In genomic region chr22:29306175-29306829, GRCh38 we compare ENCODE assay signal across 7 cellular contexts. TPM values are rescaled to one million over a fixed set of nuclear protein-coding genes. Genes with fewer than 3 reads are reported as not detected.
DNase-seq lines count a peak whose midpoint lies in the region; ATAC-seq and TF ChIP-seq lines count a peak whose summit lies in the region.

Gene GAS2L1 (plus strand): TSS chr22:29306650. CDS start chr22:29308106, 1,456 bp downstream.

- peak; percentile 27 for DNase-seq in GF-D8 (lab: John Stamatoyannopoulos, UW)
- no peak for DNase-seq in LNCaP clone FGC (ENCODE audit: low read depth)
- DNase-seq in T-helper 17 cell, result peak in 1 of 3 donors; percentile 20
- DNase-seq in central memory CD8-positive, alpha-beta T cell (ENCODE audit: low spot score in 2 of 2), result no peak
- peak; percentile 64 for DNase-seq in inferior parietal cortex (ENCODE audit: extremely low spot score)

- H3K27ac Mint-ChIP-seq in T-helper 17 cell, result peak within 1 kb of the TSS; percentile 80
- peak within 1 kb of the TSS; percentile 74 for H3K27ac Mint-ChIP-seq in central memory CD8-positive, alpha-beta T cell (ENCODE audit: low read depth)

- H3K9me3 ChIP-seq in T-helper 17 cell (ENCODE audit: control insufficient read depth, low read length, poor library complexity, severe bottlenecking) (no peaks in the 10 kb centered on the region), skeletal muscle satellite cell (replicated peaks; ENCODE audit: low read length) (no peaks in the 10 kb centered on the region)

- ATAC-seq in T-helper 17 cell (peak; percentile 55), HG03571 (IDR thresholded peaks at IDR 0.05; ENCODE audit: unreplicated experiment) (no peak)
- ATAC-seq in central memory CD8-positive, alpha-beta T cell (replicated peaks; ENCODE audit: extremely low read depth, poor library complexity, severe bottlenecking), result peak; percentile 27

- H3K27me3 Mint-ChIP-seq in T-helper 17 cell, result no peaks in the 10 kb centered on the region
- H3K27me3 Mint-ChIP-seq in central memory CD8-positive, alpha-beta T cell, result peaks cover 14% of the 10 kb centered on the region

- peaks cover 21% of the 10 kb centered on the region for H3K4me1 Mint-ChIP-seq in T-helper 17 cell
- peaks cover 18% of the 10 kb centered on the region for H3K4me1 Mint-ChIP-seq in central memory CD8-positive, alpha-beta T cell

- H3K4me3 ChIP-seq in LNCaP clone FGC (ENCODE audit: low read depth, low read length) (peak within 1 kb of the TSS; percentile 73), skeletal muscle satellite cell (ENCODE audit: low read length) (peak within 1 kb of the TSS; percentile 90)

- H3K36me3 Mint-ChIP-seq in T-helper 17 cell (ENCODE audit: low read depth), result no peaks in the 10 kb centered on the region
- H3K36me3 Mint-ChIP-seq in central memory CD8-positive, alpha-beta T cell (ENCODE audit: insufficient read depth), result peaks cover 11% of the 10 kb centered on the region

- peak within 1 kb of the TSS; percentile 99 for H3K4me2 ChIP-seq in skeletal muscle satellite cell (ENCODE audit: low read length)

- peak within 1 kb of the TSS; percentile 87 for H3K9ac ChIP-seq in skeletal muscle satellite cell (ENCODE audit: low read depth, low read length)

- peaks cover 4% of the 10 kb centered on the region for H3K36me3 ChIP-seq in skeletal muscle satellite cell (ENCODE audit: insufficient read depth, low read length)

- H3K4me3 Mint-ChIP-seq in T-helper 17 cell, result peak within 1 kb of the TSS; percentile 88
- H3K4me3 Mint-ChIP-seq in central memory CD8-positive, alpha-beta T cell, result peak within 1 kb of the TSS; percentile 79

- peaks cover 39% of the 10 kb centered on the region for H3K4me1 ChIP-seq in skeletal muscle satellite cell (ENCODE audit: control insufficient read depth, insufficient read depth, low read length)

- H3K27me3 ChIP-seq in skeletal muscle satellite cell (ENCODE audit: control insufficient read depth, insufficient read depth, low read length), result no peaks in the 10 kb centered on the region

- peak; percentile 60 for TF ChIP-seq CTCF in LNCaP clone FGC (IDR thresholded peaks at IDR 0.05; ENCODE audit: control insufficient read depth, extremely low read depth, insufficient read depth)

- no peaks in the 10 kb centered on the region for H3K9me3 Mint-ChIP-seq in central memory CD8-positive, alpha-beta T cell

RNA-seq across cellular contexts. Expression of gene GAS2L1, which starts in this region (rescaled TPM):
- total RNA-seq in T-helper 17 cell, result 10 to 100 TPM in 1 of 2 donors, 1 to 10 TPM in 1; 2.5 to 32.6 TPM
- 15.7 and 17.9 TPM in 2 replicates for total RNA-seq in skeletal muscle satellite cell (2012; rRNA removed)

Comparison
In these comparisons a context has a peak if more than half of its experiments do, and no peak if none do; other contexts are left out.
1. DNase-seq: peak in GF-D8 (single experiment) and inferior parietal cortex (single experiment); none in LNCaP clone FGC (single experiment) and central memory CD8-positive, alpha-beta T cell (0 of 2).